ENCODE assay signal across 20 cellular contexts in genomic region chr4:26820346-26820745, GRCh38. TPM values are rescaled to one million over a fixed set of nuclear protein-coding genes. Genes with fewer than 3 reads are reported as not detected.
DNase-seq lines count a peak whose midpoint lies in the region; ATAC-seq, FAIRE-seq and TF ChIP-seq lines count a peak whose summit lies in the region.
"Had no signal": no experiment of that assay in that cellular context is flagged by ENCODE, and none has a peak within 500 bp of the region (broad histone marks: within the 10 kb centered on the region; RNA-seq: fewer than 3 reads in every experiment).

No MANE protein-coding gene starts in this region.

- no peaks in the 10 kb centered on the region for H3K79me2 ChIP-seq in OCI-LY1 (ENCODE audit: insufficient read depth, low read length)
- H3K79me2 ChIP-seq in GM12878 (ENCODE audit: control insufficient read depth, insufficient read depth, low read length), result no peaks in the 10 kb centered on the region

- no peaks in the 10 kb centered on the region for H4K20me1 ChIP-seq in OCI-LY1 (ENCODE audit: insufficient read depth, low read length)
- no peaks in the 10 kb centered on the region for H4K20me1 ChIP-seq in GM12878 (ENCODE audit: control insufficient read depth, insufficient read depth)
- H4K20me1 ChIP-seq: BLaER1 had no signal

- in situ Hi-C loops in GM12878 (cut with MboI), result no loop called here

- WGBS in GM12878 (ENCODE audit: insufficient coverage, insufficient replicate concordance, low lambda C conversion rate, missing lambda C conversion rate), result 0% methylated on average over 1 of the region's 1 CpG
- 88 to 96% methylated on average over 1 of the region's 1 CpG for WGBS in testis, 2 donors

- SMC1A ChIA-PET in GM12878 (lab: Charles Lee; ENCODE audit: uncharacterized antibody, unreplicated experiment), result interaction anchor here (0.9 to 2.8 kb wide), 6 partner anchors 11 to 182 kb away, joined by 3 to 10 read pairs (median 4); no protein-coding TSS in a partner anchor

- RAD21 ChIA-PET in GM12878 (lab: Charles Lee; ENCODE audit: unreplicated experiment), result interaction anchor here (1.9 kb wide), 1 partner anchor 171 kb away, joined by 4 read pairs; no protein-coding TSS in a partner anchor

- H3K4me2 ChIP-seq in OCI-LY1 (ENCODE audit: low read length), result no peak overlapping the region
- H3K4me2 ChIP-seq in GM12878 (ENCODE audit: control insufficient read depth, insufficient read depth), result no peak overlapping the region
- H3K4me2 ChIP-seq: BLaER1 had no signal

- H3K4me1 ChIP-seq in OCI-LY1 (ENCODE audit: insufficient read depth, low read length, severe bottlenecking) (peaks cover 54% of the 10 kb centered on the region), GM12878 (ENCODE audit: control insufficient read depth, insufficient read depth, low read length) (peaks cover 16% of the 10 kb centered on the region), testis (no peaks in the 10 kb centered on the region)
- H3K4me1 ChIP-seq: BE2C had no signal

- ATAC-seq in GM12878, result no peak
- ATAC-seq in HG02870 (IDR thresholded peaks at IDR 0.05; ENCODE audit: unreplicated experiment), result no peak

- POLR2A ChIA-PET in GM12878 (lab: Charles Lee), result no interaction called here

- no peak for DNase-seq in GM12878 (ENCODE audit: low read depth, low spot score)
- no peak for DNase-seq in testis
- DNase-seq in DMS153 (lab: John Stamatoyannopoulos, UW), result no peak
- DNase-seq: 8988T; ACHN; BE2C; C1 segment of cervical spinal cord; CD4-positive, alpha-beta memory T cell; CD4-positive, CD25-positive, alpha-beta regulatory T cell; CD8-positive, alpha-beta memory T cell; COR-L47; DMS79; DND-41; EL; GDM1 had no signal

- no peaks in the 10 kb centered on the region for H3F3A ChIP-seq in OCI-LY1 (ENCODE audit: insufficient read depth, low read length)

- CTCF ChIA-PET in GM12878 (lab: Yijun Ruan, JAX), result no interaction called here

- no peak for TF ChIP-seq POLR2A in GM12878 (IDR thresholded peaks at IDR 0.05; ENCODE audit: low read depth, low read length)
- no peak for TF ChIP-seq POLR2A in testis (IDR thresholded peaks at IDR 0.05)

- TF ChIP-seq EP300 in GM12878 (IDR thresholded peaks at IDR 0.05; ENCODE audit: borderline replicate concordance in 1 of 2, control insufficient read depth in 1 of 2, low read depth in 2 of 2, low read length in 2 of 2), result no peak

- intact Hi-C loops in GM12878 (cut with micrococcal nuclease; ENCODE audit: unreplicated experiment), result no loop called here
- intact Hi-C loops in testis (cut with DNase I; ENCODE audit: low total_unique reads), result no loop called here

- H3K27me3 ChIP-seq in OCI-LY1 (ENCODE audit: insufficient read depth, low read length) (no peaks in the 10 kb centered on the region), GM12878 (replicated peaks in 1 of 2; ENCODE audit: control insufficient read depth in 2 of 2, insufficient read depth in 2 of 2, low read length in 1 of 2) (no peaks in the 10 kb centered on the region), testis (no peaks in the 10 kb centered on the region)
- H3K27me3 ChIP-seq: BE2C, BLaER1 had no signal

- TF ChIP-seq RAD21 in GM12878 (IDR thresholded peaks at IDR 0.05; ENCODE audit: insufficient read depth, low read depth, low read length), result no peak

- H3K36me3 ChIP-seq in OCI-LY1 (ENCODE audit: insufficient read depth, low read length) (peaks cover 7% of the 10 kb centered on the region; the same call in 1 of the 2 replicates), GM12878 (ENCODE audit: control insufficient read depth in 2 of 2, insufficient read depth in 2 of 2, low read length in 1 of 2) (no peaks in the 10 kb centered on the region), testis (ENCODE audit: low read depth, missing control alignments) (no peaks in the 10 kb centered on the region)
- H3K36me3 ChIP-seq: BE2C, BLaER1 had no signal

- no peak for FAIRE-seq in GM12878 (lab: Jason Lieb, UNC)
- FAIRE-seq: A204.1, GM12891 had no signal

- no peaks in the 10 kb centered on the region for H3K9me2 ChIP-seq in OCI-LY1 (ENCODE audit: low read depth, low read length)

- H3K9me3 ChIP-seq in OCI-LY1 (ENCODE audit: low read length) (no peaks in the 10 kb centered on the region), GM12878 (replicated peaks; ENCODE audit: control insufficient read depth, insufficient read depth, low read length) (peaks cover 8% of the 10 kb centered on the region; the same call in 2 of the 3 replicates), testis (no peaks in the 10 kb centered on the region)
- H3K9me3 ChIP-seq: BE2C had no signal

- no peak overlapping the region for H3K4me3 ChIP-seq in OCI-LY1 (ENCODE audit: low read depth, low read length, poor library complexity, severe bottlenecking)
- H3K4me3 ChIP-seq in GM12878, result no peak overlapping the region
- H3K4me3 ChIP-seq in testis, result no peak overlapping the region
- H3K4me3 ChIP-seq: BLaER1 had no signal

- H3K27ac ChIP-seq in OCI-LY1 (ENCODE audit: low read depth, low read length, poor library complexity, severe bottlenecking) (peak overlapping the region; percentile 71), GM12878 (ENCODE audit: control insufficient read depth, insufficient read depth) (no peak overlapping the region), testis (no peak overlapping the region)
- H3K27ac ChIP-seq: BLaER1 had no signal

- H3K9ac ChIP-seq in OCI-LY1 (ENCODE audit: low read length) (no peak overlapping the region), GM12878 (ENCODE audit: control insufficient read depth, insufficient read depth, low read length) (no peak overlapping the region)
- H3K9ac ChIP-seq: BLaER1 had no signal

- no peak for TF ChIP-seq CTCF in OCI-LY1 (IDR thresholded peaks at IDR 0.05; ENCODE audit: low read length)
- no peak for TF ChIP-seq CTCF in GM12878 (IDR thresholded peaks at IDR 0.05 in 2 of 3, conservative IDR thresholded peaks at IDR 0.05 in 1 of 3; ENCODE audit: control insufficient read depth in 2 of 3, extremely low read depth in 1 of 3, insufficient read depth in 1 of 3, low read depth in 3 of 3, low read length in 3 of 3)
- no peak for TF ChIP-seq CTCF in testis (IDR thresholded peaks at IDR 0.05)

- H2AFZ ChIP-seq in OCI-LY1 (ENCODE audit: low read length) (no peak overlapping the region), GM12878 (ENCODE audit: control insufficient read depth, low read depth, low read length) (no peak overlapping the region)

- BruUV-seq in GM12878 (replicated peaks; lab: Mats Ljungman, UMichigan), result no TSS peak

TF ChIP-seq in GM12878, 131 proteins besides CTCF, POLR2A, EP300 and RAD21:
- TF ChIP-seq NBN (IDR thresholded peaks at IDR 0.05) (no peak), ZNF217 (IDR thresholded peaks at IDR 0.05) (0 out of 2 replicates have a peak, but pooled peaks have one; percentile 20)

RNA-seq across cellular contexts. Expression of gene STIM2, which starts 40.3 kb away (rescaled TPM):
- 43.7 and 48.5 TPM in 2 replicates for total RNA-seq in GM12878 (2013; cell fraction: nucleolus; rRNA removed)
- 19.7 and 21.6 TPM in 2 replicates for total RNA-seq in GM12878 (2014; rRNA removed)
- total RNA-seq in GM12878 (2014; rRNA removed; fragmentation: Illumina TruSeq; extraction: Trizol), result 16.5 and 20.0 TPM in 2 replicates
- 24.4 and 25.9 TPM in 2 replicates for total RNA-seq in GM12878 (2021)
- 17.5 TPM for polyA plus RNA-seq in GM12878 (2011; ENCODE audit: low read depth)
- 40.7 and 41.5 TPM in 2 replicates for polyA plus RNA-seq in GM12878 (2011; rRNA removed)
- polyA plus RNA-seq in GM12878 (2011; cell fraction: cytosol; rRNA removed), result 29.4 and 38.6 TPM in 2 replicates
- polyA plus RNA-seq in GM12878 (2011; cell fraction: nucleus; rRNA removed), result 101 and 107 TPM in 2 replicates
- 19.2 and 19.4 TPM in 2 replicates for polyA plus RNA-seq in GM12878 (2012)
- polyA plus RNA-seq in GM12878 (2014; fragmentation: Illumina TruSeq; extraction: Trizol), result 17.4 and 18.8 TPM in 2 replicates
- 10 to 100 TPM in 1 of 2 experiments, 1 to 10 TPM in 1; 4.7 to 10.3 TPM for polyA plus RNA-seq in GM12878 (2014; fragmentation: Nextera tagmentation; extraction: Ambion mirVana)
- 14.1 and 14.2 TPM in 2 replicates for polyA plus RNA-seq in GM12878 (2014; rRNA removed)
- 10 to 100 TPM; 12.3 to 19.3 TPM for polyA plus RNA-seq in GM12878 (2016; fragmentation: Nextera tagmentation; extraction: Ambion mirVana)
- 40.2 and 47.0 TPM in 2 replicates for polyA minus RNA-seq in GM12878 (2011; rRNA and poly(A)+ RNA removed)
- 7.8 and 18.5 TPM in 2 replicates for polyA minus RNA-seq in GM12878 (2011; cell fraction: cytosol; rRNA and poly(A)+ RNA removed)
- 45.6 and 81.6 TPM in 2 replicates for polyA minus RNA-seq in GM12878 (2011; cell fraction: nucleus; rRNA and poly(A)+ RNA removed)
- total RNA-seq in testis, result 10 to 100 TPM; 29.4 to 35.0 TPM
- polyA plus RNA-seq in testis (ENCODE audit: insufficient read depth, low read depth, low replicate concordance), result 14.3 TPM
